ENCODE assay signal across 8 cellular contexts in the genomic region with DNA sequence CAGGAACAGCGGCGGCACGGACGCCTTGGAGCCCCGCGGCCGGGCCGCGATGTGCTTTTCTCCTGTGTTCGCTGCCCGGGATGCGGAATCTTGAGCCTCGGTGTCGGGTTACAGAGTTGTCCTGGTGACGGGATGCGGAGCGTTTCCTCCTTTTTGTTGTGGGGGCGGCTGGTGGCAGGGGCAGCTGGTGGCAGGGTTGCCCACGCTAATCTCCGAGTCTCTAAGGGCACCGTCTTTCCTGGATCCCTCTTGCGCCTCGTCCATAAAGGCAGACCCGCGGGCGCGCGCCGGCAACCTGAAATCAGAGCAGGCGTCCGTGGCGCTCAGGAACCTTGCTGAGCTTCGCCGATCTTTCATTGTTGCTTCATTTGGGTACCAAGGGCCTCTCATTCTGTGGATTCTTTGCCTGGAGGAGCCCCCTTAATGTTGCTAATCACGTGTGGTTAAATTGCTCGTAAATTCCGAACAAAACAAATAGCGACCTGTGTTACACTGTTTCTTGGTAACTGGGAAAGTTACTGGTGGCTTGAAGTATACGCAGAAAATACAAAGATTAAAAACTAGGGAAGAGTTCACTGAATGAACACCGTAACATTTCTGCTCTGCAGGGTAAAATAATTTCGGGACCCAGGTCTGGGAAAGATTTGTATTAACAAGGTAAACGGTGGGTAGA. TPM values are rescaled to one million over a fixed set of nuclear protein-coding genes. Genes with fewer than 3 reads are reported as not detected.
DNase-seq lines count a peak whose midpoint lies in the region; ATAC-seq and TF ChIP-seq lines count a peak whose summit lies in the region.

No MANE protein-coding gene starts in this region.

- CTCF ChIA-PET in AG04450 (lab: Charles Lee): interaction anchor here (1.5 to 4.0 kb wide), 2 partner anchors 35 to 212 kb away, joined by 4 to 18 read pairs; no protein-coding TSS in a partner anchor

- H3K4me1 ChIP-seq in ascending aorta: peaks cover under 1 to 20% of the 10 kb centered on the region in 2 donors
- H3K4me1 ChIP-seq in right atrium auricular region: peaks cover 0 to 29% of the 10 kb centered on the region in 2 donors
- peaks cover 4% of the 10 kb centered on the region for H3K4me1 ChIP-seq in prostate gland (replicated peaks)

- no peak for DNase-seq in AG04450 (ENCODE audit: low read depth, low spot score)
- peak; percentile 33 to 34 for DNase-seq in Kasumi-1 (lab: John Stamatoyannopoulos, UW)
- no peak for DNase-seq in SK-N-MC (ENCODE audit: low read depth, low spot score)
- peak; percentile 9 to 83 for DNase-seq in ascending aorta (ENCODE audit: low spot score in 2 of 2)
- peak; percentile 60 for DNase-seq in right atrium auricular region (ENCODE audit: low spot score)
- DNase-seq in prostate gland (ENCODE audit: low spot score): peak; percentile 52

- H3K4me3 ChIP-seq in AG04450 (ENCODE audit: low read depth, low read length) (peak overlapping the region; percentile 78), SK-N-MC (peak overlapping the region; percentile 92), ascending aorta (peak overlapping the region; percentile 90 to 98), right atrium auricular region (peak overlapping the region; percentile 84 to 85), prostate gland (peak overlapping the region; percentile 92 to 94)

- no peak for TF ChIP-seq POLR2A in prostate gland (IDR thresholded peaks at IDR 0.05)

- H3K9me3 ChIP-seq in AG04450 (ENCODE audit: control insufficient read depth, insufficient read depth, low read length) (no peaks in the 10 kb centered on the region), SK-N-MC (ENCODE audit: low read depth, low read length) (no peaks in the 10 kb centered on the region), ascending aorta (no peaks in the 10 kb centered on the region), right atrium auricular region (no peaks in the 10 kb centered on the region), prostate gland (no peaks in the 10 kb centered on the region)

- H3K36me3 ChIP-seq in SK-N-MC (ENCODE audit: insufficient read depth, low read length) (peaks cover 22% of the 10 kb centered on the region), ascending aorta (no peaks in the 10 kb centered on the region), right atrium auricular region (no peaks in the 10 kb centered on the region), prostate gland (no peaks in the 10 kb centered on the region)

- ATAC-seq in GM19455 (IDR thresholded peaks at IDR 0.05; ENCODE audit: unreplicated experiment): peak; percentile 27
- ATAC-seq in HG02970 (IDR thresholded peaks at IDR 0.05; ENCODE audit: low FRiP score, unreplicated experiment): no peak

- H3K9ac ChIP-seq in SK-N-MC (ENCODE audit: insufficient read length): peak overlapping the region; percentile 84

- intact Hi-C loops in ascending aorta (cut with DNase I): loop anchor here (1.0 to 5.0 kb wide), 3 partner anchors 159 to 245 kb away; a partner anchor contains a TSS
- intact Hi-C loops in prostate gland (cut with DNase I): loop anchor here (5.0 kb wide), 1 partner anchor 154 kb away; no protein-coding TSS in a partner anchor

- TF ChIP-seq CTCF in AG04450 (IDR thresholded peaks at IDR 0.05; ENCODE audit: low read depth, low read length) (no peak), ascending aorta (IDR thresholded peaks at IDR 0.05) (no peak), right atrium auricular region (IDR thresholded peaks at IDR 0.05) (no peak), prostate gland (IDR thresholded peaks at IDR 0.05) (no peak)

- WGBS in prostate gland: under 1% methylated on average over 40 of the region's 42 CpGs

- H3K27ac ChIP-seq in AG04450 (ENCODE audit: low read depth, low read length) (peak overlapping the region; percentile 71), SK-N-MC (peak overlapping the region; percentile 74), ascending aorta (peak overlapping the region; percentile 91 to 99), right atrium auricular region (peak overlapping the region; percentile 91 to 93), prostate gland (peak overlapping the region; percentile 91 to 94)

- no peaks in the 10 kb centered on the region for H3K27me3 ChIP-seq in AG04450 (ENCODE audit: control insufficient read depth, insufficient read depth, low read length)
- no peaks in the 10 kb centered on the region for H3K27me3 ChIP-seq in ascending aorta
- H3K27me3 ChIP-seq in right atrium auricular region: no peaks in the 10 kb centered on the region
- H3K27me3 ChIP-seq in prostate gland (replicated peaks; ENCODE audit: insufficient read depth): no peaks in the 10 kb centered on the region

- POLR2A ChIA-PET in AG04450 (lab: Yijun Ruan, JAX): interaction anchor here (0.5 to 2.7 kb wide), 9 partner anchors 32 to 437 kb away, joined by 3 to 17 read pairs (median 4); no protein-coding TSS in a partner anchor

RNA-seq across cellular contexts. Expression of a gene that starts 0.8 kb away (rescaled TPM):
- polyA plus RNA-seq in AG04450 (2011; rRNA removed): 467 and 659 TPM in 2 replicates
- 170 and 281 TPM in 2 replicates for polyA minus RNA-seq in AG04450 (2011; rRNA and poly(A)+ RNA removed)
- total RNA-seq in ascending aorta: 19.3 TPM
- 10 to 100 TPM; 28.1 to 29.3 TPM for total RNA-seq in right atrium auricular region
- 10 to 100 TPM; 45.5 to 66.5 TPM for total RNA-seq in prostate gland

Comparison
In these comparisons a context has a peak if more than half of its experiments do, and no peak if none do; other contexts are left out.
1. DNase-seq: peak in Kasumi-1 (2 of 2), ascending aorta (2 of 2), right atrium auricular region (single experiment) and prostate gland (single experiment); none in AG04450 (single experiment) and SK-N-MC (single experiment).
2. Peak in every context shown above with its lines, with median percentiles within 50 percentile points of each other: H3K27ac ChIP-seq and H3K4me3 ChIP-seq.